ENCODE assay signal across 12 cellular contexts in genomic region chr5:38925154-38925925, GRCh38.
DNase-seq lines count a peak whose midpoint lies in the region; ATAC-seq and TF ChIP-seq lines count a peak whose summit lies in the region.
"Had no signal": no experiment of that assay in that cellular context is flagged by ENCODE, and none has a peak within 500 bp of the region (broad histone marks: within the 10 kb centered on the region; RNA-seq: fewer than 3 reads in every experiment).

No MANE protein-coding gene starts in this region.

- no peaks in the 10 kb centered on the region for H3K36me3 ChIP-seq in gastrocnemius medialis

- H3K9me3 ChIP-seq in gastrocnemius medialis: no peaks in the 10 kb centered on the region

- no peaks in the 10 kb centered on the region for H3K4me1 ChIP-seq in gastrocnemius medialis

- DNase-seq in AG10803 (ENCODE audit: low read depth): peak; percentile 77
- DNase-seq in RPMI7951 (ENCODE audit: low read depth): peak; percentile 56
- peak; percentile 69 for DNase-seq in fibroblast of pulmonary artery (ENCODE audit: low read depth)
- DNase-seq in non-pigmented ciliary epithelial cell (ENCODE audit: low read depth): peak; percentile 58
- DNase-seq in T-helper 1 cell: no peak
- DNase-seq in gastrocnemius medialis: no peak
- DNase-seq: AML-193, DMS53, NCI-H146, NCI-H82 had no signal

- no peak for TF ChIP-seq POLR2A in gastrocnemius medialis (IDR thresholded peaks at IDR 0.05)

- ATAC-seq in GM21423 (IDR thresholded peaks at IDR 0.05; ENCODE audit: unreplicated experiment) (no peak), gastrocnemius medialis (no peak), GM21737 (IDR thresholded peaks at IDR 0.05; ENCODE audit: unreplicated experiment) (no peak)

- no peak for TF ChIP-seq CTCF in AG10803 (conservative IDR thresholded peaks at IDR 0.05; ENCODE audit: low read length)
- TF ChIP-seq CTCF in fibroblast of pulmonary artery (IDR thresholded peaks at IDR 0.05; ENCODE audit: low read length, missing control alignments): no peak
- TF ChIP-seq CTCF in gastrocnemius medialis (IDR thresholded peaks at IDR 0.05 in 4 of 5, conservative IDR thresholded peaks at IDR 0.05 in 1 of 5): no peak

- H3K27ac ChIP-seq in gastrocnemius medialis: peak overlapping the region in 2 of 4 donors; percentile 3 to 29

- in situ Hi-C loops in gastrocnemius medialis (cut with MboI; ENCODE audit: low sequenced_read_pairs in 4 of 4): loop anchor here in 1 of 4 donors (25.0 kb wide), 1 partner anchor 438 kb away; no protein-coding TSS in a partner anchor

- intact Hi-C loops in gastrocnemius medialis (cut with DNase I; ENCODE audit: low total_unique reads): loop anchor here (10.0 kb wide), 1 partner anchor 501 kb away; no protein-coding TSS in a partner anchor

- no peaks in the 10 kb centered on the region for H3K27me3 ChIP-seq in gastrocnemius medialis

- H3K4me3 ChIP-seq in AG10803 (ENCODE audit: low read length): no peak overlapping the region
- no peak overlapping the region for H3K4me3 ChIP-seq in fibroblast of pulmonary artery (replicated peaks; ENCODE audit: low read depth, low read length)
- no peak overlapping the region for H3K4me3 ChIP-seq in gastrocnemius medialis

Comparison
In these comparisons a context has a peak if more than half of its experiments do, and no peak if none do; other contexts are left out.
1. DNase-seq: peak in AG10803 (single experiment), RPMI7951 (single experiment), fibroblast of pulmonary artery (single experiment) and non-pigmented ciliary epithelial cell (single experiment); none in T-helper 1 cell (0 of 5) and gastrocnemius medialis (0 of 2).